24 cellular contexts compared by ENCODE assay signal in the genomic region with DNA sequence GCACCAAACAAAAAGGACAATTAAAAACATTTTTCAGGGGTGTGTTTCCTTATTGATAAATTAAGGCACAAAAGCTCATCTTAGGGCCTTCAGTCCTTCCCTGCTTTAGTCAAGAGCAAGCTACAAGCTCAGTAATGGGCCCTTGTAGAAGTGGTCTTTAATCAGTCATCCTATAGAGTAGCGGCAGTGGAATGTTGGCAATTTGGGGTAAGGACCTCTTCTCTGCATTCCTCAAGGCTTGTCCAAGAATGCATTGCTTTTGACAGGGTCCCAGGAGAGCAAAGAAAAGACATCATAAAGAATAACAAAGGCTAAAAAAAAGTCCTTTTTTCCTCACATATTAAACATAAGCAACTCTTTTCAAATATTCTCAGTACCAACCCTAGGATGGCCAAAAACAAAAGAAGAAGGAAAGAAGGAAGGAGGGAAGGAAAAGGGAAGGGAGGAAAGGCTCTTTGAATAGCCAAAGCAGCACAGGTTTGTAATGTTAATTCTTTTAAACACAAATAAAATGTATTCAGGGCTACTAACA. TPM values are rescaled to one million over a fixed set of nuclear protein-coding genes. Genes with fewer than 3 reads are reported as not detected.
"Had no signal": no experiment of that assay in that cellular context is flagged by ENCODE, and none has a peak within 500 bp of the region (broad histone marks: within the 10 kb centered on the region; RNA-seq: fewer than 3 reads in every experiment).

No MANE protein-coding gene starts in this region.

- ATAC-seq: stimulated activated naive B cell treated with anti-CD40 and anti-IgM and Interleukin-4, amounts not matched to agents 10 μg/mL and 1 μg/mL and 100 μg/mL, for 72 hours had no signal

- H3K9me3 ChIP-seq: adrenal gland, sigmoid colon, testis, vagina had no signal

- H3K9me3 Mint-ChIP-seq: activated T-cell treated with anti-CD3 and anti-CD28 coated beads, Interleukin-2, amount 50 U/mL, for 24 hours; activated T-helper 2 cell treated with anti-CD3 and anti-CD28 coated beads, Interferon-gamma antibody, Interleukin-2, Interleukin-4, amounts not matched to agents 10 μg/mL and 5 μg/mL and 100 μg/mL, durations not matched to agents 14 hours and 24 hours and 36 hours; memory B cell; naive B cell; stimulated activated naive B cell treated with anti-CD40 and anti-IgM and Interleukin-4, amounts not matched to agents 10 μg/mL and 1 μg/mL and 100 μg/mL, for 72 hours had no signal

- H3K27ac ChIP-seq: adrenal gland, sigmoid colon, testis, vagina had no signal

- H3K4me1 ChIP-seq: adrenal gland, sigmoid colon, testis, vagina had no signal

- H3K4me3 ChIP-seq: adrenal gland, sigmoid colon, testis, vagina had no signal

- H3K36me3 Mint-ChIP-seq: activated naive CD8-positive, alpha-beta T cell; memory B cell; naive B cell; stimulated activated naive B cell treated with anti-CD40 and anti-IgM and Interleukin-4, amounts not matched to agents 10 μg/mL and 1 μg/mL and 100 μg/mL, for 72 hours had no signal

- H3K27me3 ChIP-seq: adrenal gland, sigmoid colon, testis, vagina had no signal

- DNase-seq: activated CD4-positive, alpha-beta T cell treated with anti-CD3 and anti-CD28 coated beads, Interleukin-2, amount 50 U/mL, for 4 hours; activated CD8-positive, alpha-beta memory T cell treated with anti-CD3 and anti-CD28 coated beads for 24 hours; activated CD8-positive, alpha-beta memory T cell treated with anti-CD3 and anti-CD28 coated beads, Interleukin-2, amount 50 U/mL, for 4 hours; activated naive CD4-positive, alpha-beta T cell; activated T-cell treated with anti-CD3 and anti-CD28 coated beads, Interleukin-2, amount 50 U/mL, for 24 hours; adrenal gland; central memory CD4-positive, alpha-beta T cell; dermis blood vessel endothelial cell; effector CD8-positive, alpha-beta T cell; foreskin melanocyte; naive B cell; retina; sigmoid colon; stimulated activated CD4-positive, alpha-beta T cell treated with anti-CD3 and anti-CD28 coated beads, Interleukin-2, amount 100 ng/mL, for 48 hours; stimulated activated CD8-positive, alpha-beta memory T cell treated with anti-CD3 and anti-CD28 coated beads, Interleukin-4, amount 100 ng/mL, for 48 hours; stimulated activated naive B cell treated with anti-CD40 and anti-IgM and Interleukin-4, amounts not matched to agents 10 μg/mL and 1 μg/mL and 100 μg/mL, for 72 hours; testis; trophoblast cell had no signal

- H3K4me1 Mint-ChIP-seq: memory B cell; naive B cell; stimulated activated naive B cell treated with anti-CD40 and anti-IgM and Interleukin-4, amounts not matched to agents 10 μg/mL and 1 μg/mL and 100 μg/mL, for 72 hours had no signal

- H3K36me3 ChIP-seq: adrenal gland, sigmoid colon, vagina had no signal

- H3K27ac Mint-ChIP-seq: activated naive CD8-positive, alpha-beta T cell; activated T-cell treated with anti-CD3 and anti-CD28 coated beads, Interleukin-2, amount 50 U/mL, for 24 hours; activated T-helper 2 cell treated with anti-CD3 and anti-CD28 coated beads, Interferon-gamma antibody, Interleukin-2, Interleukin-4, amounts not matched to agents 10 μg/mL and 5 μg/mL and 100 μg/mL, durations not matched to agents 14 hours and 24 hours and 36 hours; memory B cell; naive B cell; progenitor cell of endocrine pancreas; stimulated activated naive B cell treated with anti-CD40 and anti-IgM and Interleukin-4, amounts not matched to agents 10 μg/mL and 1 μg/mL and 100 μg/mL, for 72 hours had no signal

- H3K4me3 Mint-ChIP-seq: activated naive CD8-positive, alpha-beta T cell; activated T-cell treated with anti-CD3 and anti-CD28 coated beads, Interleukin-2, amount 50 U/mL, for 24 hours; memory B cell; naive B cell; stimulated activated naive B cell treated with anti-CD40 and anti-IgM and Interleukin-4, amounts not matched to agents 10 μg/mL and 1 μg/mL and 100 μg/mL, for 72 hours had no signal

RNA-seq across cellular contexts. Expression of a gene that starts 27.3 kb away (rescaled TPM):
- total RNA-seq: activated T-helper 2 cell treated with anti-CD3 and anti-CD28 coated beads, Interferon-gamma antibody, Interleukin-2, Interleukin-4, amounts not matched to agents 10 μg/mL and 5 μg/mL and 100 μg/mL, durations not matched to agents 14 hours and 24 hours and 36 hours; dermis blood vessel endothelial cell; osteocyte; vagina had no signal
